7 cellular contexts compared by ENCODE assay signal in the genomic region with DNA sequence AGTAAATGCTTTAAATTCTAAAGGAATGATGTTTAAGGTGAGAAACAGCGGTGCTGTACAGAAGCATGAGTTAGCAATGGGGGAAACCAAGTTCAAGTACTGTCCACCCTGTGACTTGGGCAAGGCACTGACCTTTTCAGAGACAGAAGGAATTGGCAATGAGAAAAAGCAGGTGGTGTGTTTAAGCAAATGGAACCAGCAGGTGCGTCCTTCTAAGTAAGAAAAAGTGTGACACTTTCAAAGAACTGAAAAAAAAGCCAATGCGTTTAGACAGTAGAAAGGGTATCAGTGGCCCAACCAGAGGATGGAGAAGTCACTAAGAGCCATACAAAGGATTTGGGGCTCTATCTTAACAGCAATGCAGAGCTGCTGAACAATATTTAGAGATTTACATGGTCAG.
"Had no signal": no experiment of that assay in that cellular context is flagged by ENCODE, and none has a peak within 500 bp of the region (broad histone marks: within the 10 kb centered on the region; RNA-seq: fewer than 3 reads in every experiment).

No MANE protein-coding gene starts in this region.

- FAIRE-seq: H1, HTR-8/SVneo had no signal

- DNase-seq: H9, HCEC 1CT, KG1 had no signal

- H3K9me3 Mint-ChIP-seq: GM23338, H9, IgD-negative memory B cell had no signal

- H3K4me3 ChIP-seq: GM23338 had no signal

- H3K27me3 Mint-ChIP-seq: IgD-negative memory B cell had no signal

- ATAC-seq: GM23338 had no signal

- H3K36me3 Mint-ChIP-seq: IgD-negative memory B cell had no signal

- H2AFZ ChIP-seq: GM23338 had no signal

- H3K4me3 Mint-ChIP-seq: GM23338, H9, IgD-negative memory B cell had no signal

- H3K4me1 Mint-ChIP-seq: GM23338, H9, IgD-negative memory B cell had no signal

- H3K27ac Mint-ChIP-seq: GM23338, H9, IgD-negative memory B cell had no signal

- H3K4me2 ChIP-seq: GM23338 had no signal
